ENCODE assay signal across 8 cellular contexts in the genomic region with DNA sequence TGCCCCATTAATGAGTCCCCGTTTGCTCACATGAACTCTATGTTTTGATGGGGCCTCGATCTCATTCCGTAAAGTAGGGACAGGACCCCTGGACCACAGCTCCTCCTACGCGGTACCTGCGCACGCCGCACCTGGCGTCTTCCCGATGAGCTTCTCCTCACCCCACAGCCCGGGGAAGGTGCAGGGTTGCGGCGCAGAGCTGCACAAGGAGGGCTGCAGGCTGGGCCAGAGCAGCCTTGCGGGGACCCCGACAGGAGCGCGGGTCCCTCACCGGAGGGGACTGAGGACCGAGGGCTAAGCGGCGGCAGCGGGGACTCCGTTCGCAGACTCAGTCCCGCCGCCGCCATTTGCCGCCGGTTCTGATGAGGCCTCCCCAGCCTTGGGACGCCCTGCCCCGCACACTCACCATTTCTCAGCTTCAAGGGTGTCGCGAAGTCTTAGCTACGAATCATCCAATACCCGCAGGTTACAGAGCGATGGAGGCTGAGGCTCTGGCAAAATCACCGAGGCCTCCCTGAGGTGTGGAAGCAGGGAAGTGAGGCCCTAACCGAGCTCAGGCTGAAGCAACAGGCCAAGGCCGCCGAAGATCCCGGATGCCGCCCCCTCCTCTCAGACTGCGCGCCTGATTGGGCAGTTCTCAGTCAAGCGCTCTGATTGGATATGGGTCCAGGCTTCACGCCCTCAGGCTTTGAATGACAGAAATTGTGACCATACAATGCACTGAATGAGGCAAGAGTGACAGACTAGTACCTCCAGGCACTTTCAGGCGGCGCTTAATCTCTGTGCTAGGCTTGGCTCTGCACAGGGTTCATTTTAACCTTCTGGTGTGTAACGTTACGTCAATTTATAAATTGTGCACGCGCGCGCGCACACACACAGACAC. TPM values are rescaled to one million over a fixed set of nuclear protein-coding genes. Genes with fewer than 3 reads are reported as not detected.
DNase-seq lines count a peak whose midpoint lies in the region; ATAC-seq and TF ChIP-seq lines count a peak whose summit lies in the region.

No MANE protein-coding gene starts in this region.

- H3K27ac ChIP-seq in C4-2B (peak overlapping the region; percentile 83), lung (ENCODE audit: low read depth in 1 of 2, low read length in 1 of 2) (peak overlapping the region; percentile 84 to 96)

- H3K9me3 Mint-ChIP-seq in activated CD8-positive, alpha-beta T cell treated with anti-CD3 and anti-CD28 coated beads, Interleukin-2, amount 10 ng/mL, durations not matched to agents 7 days and 5 days (ENCODE audit: insufficient read depth) = peaks cover 47% of the 10 kb centered on the region

- H3K4me3 Mint-ChIP-seq in activated CD8-positive, alpha-beta T cell treated with anti-CD3 and anti-CD28 coated beads, Interleukin-2, amount 10 ng/mL, durations not matched to agents 7 days and 5 days = peak overlapping the region; percentile 99

- no peaks in the 10 kb centered on the region for H3K27me3 ChIP-seq in lung (ENCODE audit: control insufficient read depth, insufficient read depth)

- WGBS in lung, 2 donors = 1% methylated on average over 51 to 55 of the region's 55 CpGs

- peaks cover 73% of the 10 kb centered on the region for H3K36me3 Mint-ChIP-seq in activated CD8-positive, alpha-beta T cell treated with anti-CD3 and anti-CD28 coated beads, Interleukin-2, amount 10 ng/mL, durations not matched to agents 7 days and 5 days (ENCODE audit: low read depth)

- peak; percentile 97 for DNase-seq in NCI-H774 (lab: John Stamatoyannopoulos, UW)
- DNase-seq in activated CD8-positive, alpha-beta T cell treated with anti-CD3 and anti-CD28 coated beads, Interleukin-2, amount 10 ng/mL, durations not matched to agents 7 days and 5 days = peak; percentile 96
- DNase-seq in effector CD8-positive, alpha-beta T cell (lab: John Stamatoyannopoulos, UW) = peak; percentile 87
- DNase-seq in lung (ENCODE audit: low spot score) = peak; percentile 96
- peak; percentile 85 to 91 (median 89) for DNase-seq in stimulated activated CD4-positive, alpha-beta T cell treated with anti-CD3 and anti-CD28 coated beads, TNF-alpha, amount 100 ng/mL, for 24 hours (ENCODE audit: low read depth in 3 of 3)

- H3K4me3 ChIP-seq in lung = peak overlapping the region; percentile 93

- POLR2A ChIA-PET in activated CD8-positive, alpha-beta T cell treated with anti-CD3 and anti-CD28 coated beads, Interleukin-2, amount 10 ng/mL, durations not matched to agents 7 days and 5 days (lab: Charles Lee) = interaction anchor here (0.6 to 2.0 kb wide), 16 partner anchors 9 to 539 kb away, joined by 3 to 15 read pairs (median 4); a partner anchor contains a TSS

- peaks cover 34% of the 10 kb centered on the region for H3K4me1 Mint-ChIP-seq in activated CD8-positive, alpha-beta T cell treated with anti-CD3 and anti-CD28 coated beads, Interleukin-2, amount 10 ng/mL, durations not matched to agents 7 days and 5 days (ENCODE audit: low read depth)

- H3K4me1 ChIP-seq in lung (ENCODE audit: control insufficient read depth in 2 of 2, insufficient read depth in 2 of 2, low read length in 2 of 2) = peaks cover 1 to 4% of the 10 kb centered on the region in 2 donors

- peaks cover 0 to 6% of the 10 kb centered on the region in 2 donors for H3K9me3 ChIP-seq in lung (ENCODE audit: control insufficient read depth in 2 of 2, insufficient read depth in 1 of 2, low read length in 1 of 2)

- TF ChIP-seq CTCF in C4-2B (conservative IDR thresholded peaks at IDR 0.05) (no peak), lung (IDR thresholded peaks at IDR 0.05; ENCODE audit: control extremely low read depth, extremely low read depth) (no peak)

- H3K27me3 Mint-ChIP-seq in activated CD8-positive, alpha-beta T cell treated with anti-CD3 and anti-CD28 coated beads, Interleukin-2, amount 10 ng/mL, durations not matched to agents 7 days and 5 days (ENCODE audit: low read depth) = no peaks in the 10 kb centered on the region

- CTCF ChIA-PET in activated CD8-positive, alpha-beta T cell treated with anti-CD3 and anti-CD28 coated beads, Interleukin-2, amount 10 ng/mL, durations not matched to agents 7 days and 5 days (lab: Charles Lee) = interaction anchor here (0.9 to 1.0 kb wide), 2 partner anchors 9 to 200 kb away, joined by 3 read pairs; a partner anchor contains a TSS

- peak; percentile 100 for ATAC-seq in GM19372 (IDR thresholded peaks at IDR 0.05; ENCODE audit: low read depth, unreplicated experiment)
- peak; percentile 100 for ATAC-seq in HG03521 (IDR thresholded peaks at IDR 0.05; ENCODE audit: unreplicated experiment)
- ATAC-seq in activated CD8-positive, alpha-beta T cell treated with anti-CD3 and anti-CD28 coated beads, Interleukin-2, amount 10 ng/mL, durations not matched to agents 7 days and 5 days = peak; percentile 100
- peak; percentile 100 for ATAC-seq in lung (ENCODE audit: insufficient read depth, low FRiP score)

- peaks cover 3 to 8% of the 10 kb centered on the region in 2 donors for H3K36me3 ChIP-seq in lung (ENCODE audit: control insufficient read depth in 2 of 2, insufficient read depth in 2 of 2, low read length in 2 of 2)

- peak overlapping the region; percentile 100 for H3K27ac Mint-ChIP-seq in activated CD8-positive, alpha-beta T cell treated with anti-CD3 and anti-CD28 coated beads, Interleukin-2, amount 10 ng/mL, durations not matched to agents 7 days and 5 days

RNA-seq across cellular contexts. Expression of a gene that starts 25.1 kb away (rescaled TPM):
- 10 to 100 TPM; 32.5 to 34.6 TPM for total RNA-seq in activated CD8-positive, alpha-beta T cell treated with anti-CD3 and anti-CD28 coated beads, Interleukin-2, amount 10 ng/mL, durations not matched to agents 7 days and 5 days
- total RNA-seq in lung = 10 to 100 TPM; 19.9 to 74.3 TPM
- polyA plus RNA-seq in lung = 10 to 100 TPM in 1 of 2 donors, 1 to 10 TPM in 1; 9.2 to 12.6 TPM

RNA-seq across cellular contexts. Expression of a gene that starts 25.2 kb away (rescaled TPM):
- 10 to 100 TPM; 57.4 to 57.8 TPM for total RNA-seq in activated CD8-positive, alpha-beta T cell treated with anti-CD3 and anti-CD28 coated beads, Interleukin-2, amount 10 ng/mL, durations not matched to agents 7 days and 5 days
- total RNA-seq in lung = 10 to 100 TPM; 56.4 to 64.3 TPM
- 10 to 100 TPM; 31.9 to 47.2 TPM for polyA plus RNA-seq in lung

Comparison
In these comparisons a context has a peak if more than half of its experiments do, and no peak if none do; other contexts are left out.
1. Peak in every context shown above with its lines: DNase-seq, ATAC-seq, H3K4me3 ChIP-seq and H3K27ac ChIP-seq.